Comparison of ENCODE assay signal across 28 cellular contexts in the genomic region with DNA sequence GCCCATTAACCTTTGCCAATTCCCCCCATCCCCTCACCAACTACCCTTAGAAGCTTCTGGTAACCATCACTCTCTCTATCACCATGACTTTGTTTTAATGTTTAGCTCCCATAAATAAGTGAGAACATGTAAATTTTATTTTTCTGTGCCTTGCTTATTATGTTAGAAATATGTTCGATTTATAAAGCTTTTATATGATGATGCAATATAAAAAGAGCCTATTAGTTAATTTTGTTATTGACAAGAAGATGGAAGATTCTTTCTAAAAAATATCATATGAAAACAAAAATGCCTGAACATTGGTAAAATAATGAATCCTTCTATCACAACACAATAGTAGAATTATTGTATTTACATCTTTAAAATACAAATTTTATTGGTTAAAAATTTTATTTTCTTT.
"Had no signal": no experiment of that assay in that cellular context is flagged by ENCODE, and none has a peak within 500 bp of the region (broad histone marks: within the 10 kb centered on the region; RNA-seq: fewer than 3 reads in every experiment).

No MANE protein-coding gene starts in this region.

- H3K4me1 ChIP-seq: colonic mucosa, esophagus muscularis mucosa, esophagus squamous epithelium, foreskin keratinocyte, gastrocnemius medialis, gastroesophageal sphincter, heart left ventricle, heart right ventricle had no signal

- H3K79me2 ChIP-seq: hepatocyte had no signal

- H3K27me3 ChIP-seq: colonic mucosa, dorsolateral prefrontal cortex, esophagus muscularis mucosa, esophagus squamous epithelium, foreskin keratinocyte, gastrocnemius medialis, gastroesophageal sphincter, heart left ventricle, heart right ventricle, hepatocyte had no signal

- H3K4me2 ChIP-seq: hepatocyte had no signal

- FAIRE-seq: colon, endometrium, endothelial cell of umbilical vein had no signal

- ATAC-seq: effector memory CD8-positive, alpha-beta T cell; esophagus mucosa; foreskin keratinocyte; gastrocnemius medialis; gastroesophageal sphincter; heart left ventricle; heart right ventricle had no signal

- H3K4me3 ChIP-seq: colonic mucosa, coronary artery, dorsolateral prefrontal cortex, esophagus muscularis mucosa, esophagus squamous epithelium, gastrocnemius medialis, gastroesophageal sphincter, heart left ventricle, heart right ventricle, hepatocyte had no signal

- DNase-seq: colonic mucosa; cortex of kidney; dermis blood vessel endothelial cell; dorsolateral prefrontal cortex; effector CD4-positive, alpha-beta T cell; effector CD8-positive, alpha-beta T cell; effector memory CD4-positive, alpha-beta T cell; effector memory CD8-positive, alpha-beta T cell; endodermal cell; erythroblast; esophagus squamous epithelium; foreskin fibroblast; foreskin keratinocyte; foreskin melanocyte; gastrocnemius medialis; glutamatergic neuron; head of caudate nucleus; heart left ventricle; heart right ventricle had no signal

- H2AFZ ChIP-seq: hepatocyte had no signal

- H3K36me3 ChIP-seq: colonic mucosa, esophagus muscularis mucosa, esophagus squamous epithelium, gastrocnemius medialis, gastroesophageal sphincter, heart left ventricle, heart right ventricle had no signal

- H3K9me3 ChIP-seq: colonic mucosa, esophagus muscularis mucosa, gastrocnemius medialis, gastroesophageal sphincter, heart left ventricle had no signal

- H3K27ac ChIP-seq: colonic mucosa, coronary artery, dorsolateral prefrontal cortex, epithelial cell of prostate, esophagus muscularis mucosa, esophagus squamous epithelium, foreskin keratinocyte, gastrocnemius medialis, gastroesophageal sphincter, heart left ventricle, heart right ventricle, hepatocyte had no signal
